8 cellular contexts compared by ENCODE assay signal in genomic region chr17:45130640-45131293, GRCh38. TPM values are rescaled to one million over a fixed set of nuclear protein-coding genes. Genes with fewer than 3 reads are reported as not detected.
DNase-seq lines count a peak whose midpoint lies in the region; ATAC-seq and TF ChIP-seq lines count a peak whose summit lies in the region.
"Had no signal": no experiment of that assay in that cellular context is flagged by ENCODE, and none has a peak within 500 bp of the region (broad histone marks: within the 10 kb centered on the region; RNA-seq: fewer than 3 reads in every experiment).

No MANE protein-coding gene starts in this region.

- H3K4me3 ChIP-seq in GM23338 (no peak overlapping the region), hepatocyte (no peak overlapping the region), skeletal muscle tissue (ENCODE audit: low read length in 3 of 3) (peak overlapping the region; percentile 80 to 91 (median 90))

- WGBS in hepatocyte (ENCODE audit: low lambda C conversion rate, missing lambda C conversion rate): 92% methylated on average over 7 of the region's 8 CpGs

- CTCF ChIA-PET in activated CD8-positive, alpha-beta T cell treated with anti-CD3 and anti-CD28 coated beads, Interleukin-2, amount 10 ng/mL, durations not matched to agents 7 days and 5 days (lab: Charles Lee): no interaction called here

- H3K27me3 ChIP-seq in GM23338 (ENCODE audit: insufficient read depth) (no peaks in the 10 kb centered on the region), hepatocyte (no peaks in the 10 kb centered on the region), skeletal muscle tissue (ENCODE audit: control insufficient read depth in 3 of 3, insufficient read depth in 3 of 3, low read length in 3 of 3) (no peaks in the 10 kb centered on the region)

- H3K27ac Mint-ChIP-seq in GM23338: no peak overlapping the region
- H3K27ac Mint-ChIP-seq in activated CD8-positive, alpha-beta T cell treated with anti-CD3 and anti-CD28 coated beads, Interleukin-2, amount 10 ng/mL, durations not matched to agents 7 days and 5 days: no peak overlapping the region
- H3K27ac Mint-ChIP-seq: dendritic cell treated with granulocyte-macrophage colony-stimulating factor and Interleukin-4, amounts not matched to agents 40 ng/mL and 50 ng/mL, for 4 days had no signal

- H3K9me3 Mint-ChIP-seq in GM23338: no peaks in the 10 kb centered on the region
- no peaks in the 10 kb centered on the region for H3K9me3 Mint-ChIP-seq in activated CD8-positive, alpha-beta T cell treated with anti-CD3 and anti-CD28 coated beads, Interleukin-2, amount 10 ng/mL, durations not matched to agents 7 days and 5 days (ENCODE audit: insufficient read depth)
- H3K9me3 Mint-ChIP-seq: dendritic cell treated with granulocyte-macrophage colony-stimulating factor and Interleukin-4, amounts not matched to agents 40 ng/mL and 50 ng/mL, for 4 days had no signal

- H3K9me3 ChIP-seq in hepatocyte (ENCODE audit: low read depth) (no peaks in the 10 kb centered on the region), skeletal muscle tissue (ENCODE audit: control insufficient read depth in 3 of 3, low read length in 3 of 3) (no peaks in the 10 kb centered on the region)

- peaks cover 3% of the 10 kb centered on the region; the same call in 1 of the 3 replicates for H3K36me3 Mint-ChIP-seq in GM23338 (ENCODE audit: low read depth)
- H3K36me3 Mint-ChIP-seq in activated CD8-positive, alpha-beta T cell treated with anti-CD3 and anti-CD28 coated beads, Interleukin-2, amount 10 ng/mL, durations not matched to agents 7 days and 5 days (ENCODE audit: low read depth): no peaks in the 10 kb centered on the region

- peak overlapping the region; percentile 68 to 96 (median 71) for H3K9ac ChIP-seq in skeletal muscle tissue (ENCODE audit: low read depth in 1 of 3, low read length in 3 of 3)

- peaks cover 12% of the 10 kb centered on the region for H3K4me1 Mint-ChIP-seq in GM23338
- peaks cover 11% of the 10 kb centered on the region for H3K4me1 Mint-ChIP-seq in activated CD8-positive, alpha-beta T cell treated with anti-CD3 and anti-CD28 coated beads, Interleukin-2, amount 10 ng/mL, durations not matched to agents 7 days and 5 days (ENCODE audit: low read depth)

- no peak overlapping the region for H3K4me2 ChIP-seq in GM23338
- H3K4me2 ChIP-seq in hepatocyte: peak overlapping the region; percentile 100

- TF ChIP-seq CTCF in GM23338 (conservative IDR thresholded peaks at IDR 0.05; ENCODE audit: low read depth in 2 of 2) (no peak), hepatocyte (IDR thresholded peaks at IDR 0.05; ENCODE audit: poor library complexity) (no peak)

- POLR2A ChIA-PET in activated CD8-positive, alpha-beta T cell treated with anti-CD3 and anti-CD28 coated beads, Interleukin-2, amount 10 ng/mL, durations not matched to agents 7 days and 5 days (lab: Charles Lee): interaction anchor here (1.0 to 1.1 kb wide), 2 partner anchors 17 to 21 kb away, joined by 3 to 4 read pairs; partner anchors contain the start of gene HEXIM1

- H3K4me1 ChIP-seq in GM23338 (ENCODE audit: insufficient read depth) (no peaks in the 10 kb centered on the region; the same call in 1 of the 2 replicates), hepatocyte (ENCODE audit: insufficient read depth) (peaks cover 52% of the 10 kb centered on the region), skeletal muscle tissue (ENCODE audit: control insufficient read depth in 3 of 3, insufficient read depth in 3 of 3, low read length in 3 of 3) (peaks cover 59 to 65% (median 64%) of the 10 kb centered on the region in 3 donors)

- no peak for DNase-seq in GM23338 (ENCODE audit: low spot score)
- no peak for DNase-seq in activated CD8-positive, alpha-beta T cell treated with anti-CD3 and anti-CD28 coated beads, Interleukin-2, amount 10 ng/mL, durations not matched to agents 7 days and 5 days
- DNase-seq in hepatocyte (ENCODE audit: low spot score): no peak
- no peak for DNase-seq in stimulated activated CD4-positive, alpha-beta T cell treated with anti-CD3 and anti-CD28 coated beads, Interleukin-4, amount 100 ng/mL, for 1 hour
- no peak for DNase-seq in NCI-H774 (lab: John Stamatoyannopoulos, UW)

- H3K36me3 ChIP-seq in GM23338 (ENCODE audit: insufficient read depth) (no peaks in the 10 kb centered on the region), hepatocyte (replicated peaks; ENCODE audit: insufficient read depth, low read depth) (no peaks in the 10 kb centered on the region), skeletal muscle tissue (ENCODE audit: control insufficient read depth in 3 of 3, insufficient read depth in 3 of 3, low read length in 3 of 3) (no peaks in the 10 kb centered on the region)

- ATAC-seq in GM23338 (no peak), HG03159 (IDR thresholded peaks at IDR 0.05; ENCODE audit: unreplicated experiment) (no peak)
- no peak for ATAC-seq in activated CD8-positive, alpha-beta T cell treated with anti-CD3 and anti-CD28 coated beads, Interleukin-2, amount 10 ng/mL, durations not matched to agents 7 days and 5 days

- peaks cover 8% of the 10 kb centered on the region; the same call in 1 of the 2 replicates for H3F3A ChIP-seq in GM23338 (replicated peaks; ENCODE audit: low read depth)

- H3K9me2 ChIP-seq in GM23338 (ENCODE audit: insufficient read depth): no peaks in the 10 kb centered on the region
- H3K9me2 ChIP-seq in hepatocyte (replicated peaks; ENCODE audit: insufficient read depth): no peaks in the 10 kb centered on the region

- H3K27ac ChIP-seq in GM23338 (ENCODE audit: low read depth) (no peak overlapping the region), hepatocyte (peak overlapping the region; percentile 100), skeletal muscle tissue (ENCODE audit: low read depth, low read length) (peak overlapping the region; percentile 89)

- no peak overlapping the region for H2AFZ ChIP-seq in GM23338
- no peak overlapping the region for H2AFZ ChIP-seq in hepatocyte

- no peaks in the 10 kb centered on the region; the same call in 1 of the 2 replicates for H4K20me1 ChIP-seq in GM23338 (replicated peaks; ENCODE audit: insufficient read depth)
- H4K20me1 ChIP-seq in hepatocyte (ENCODE audit: insufficient read depth, poor library complexity, severe bottlenecking): no peaks in the 10 kb centered on the region

- peak overlapping the region; percentile 70; the same call in 1 of the 3 replicates for H3K4me3 Mint-ChIP-seq in GM23338
- H3K4me3 Mint-ChIP-seq in activated CD8-positive, alpha-beta T cell treated with anti-CD3 and anti-CD28 coated beads, Interleukin-2, amount 10 ng/mL, durations not matched to agents 7 days and 5 days: peak overlapping the region; percentile 2

- peaks cover 27% of the 10 kb centered on the region for H3K27me3 Mint-ChIP-seq in GM23338 (ENCODE audit: insufficient read depth, low read depth, poor library complexity)
- H3K27me3 Mint-ChIP-seq in activated CD8-positive, alpha-beta T cell treated with anti-CD3 and anti-CD28 coated beads, Interleukin-2, amount 10 ng/mL, durations not matched to agents 7 days and 5 days (ENCODE audit: low read depth): peaks cover 10% of the 10 kb centered on the region

- H3K79me2 ChIP-seq in GM23338 (replicated peaks; ENCODE audit: insufficient read depth) (no peaks in the 10 kb centered on the region), hepatocyte (peaks cover 49% of the 10 kb centered on the region)

TF ChIP-seq in GM23338, 12 proteins besides CTCF, POLR2A, EP300 and RAD21 (continues in another document):
- TF ChIP-seq EZH2 (IDR thresholded peaks at IDR 0.05; ENCODE audit: low read depth, unreplicated experiment) (no peak), ZNF331 (CRISPR knock-in tag; IDR thresholded peaks at IDR 0.05; ENCODE audit: low read depth) (no peak), ZNF114 (CRISPR knock-in tag; IDR thresholded peaks at IDR 0.05) (no peak), JUNB (IDR thresholded peaks at IDR 0.05; ENCODE audit: unreplicated experiment) (no peak), STAT1 (IDR thresholded peaks at IDR 0.05; ENCODE audit: unreplicated experiment) (no peak)

RNA-seq across cellular contexts. Expression of gene PLCD3, which starts 1.5 kb away (rescaled TPM):
- 15.9 and 32.1 TPM in 2 replicates for total RNA-seq in GM23338 (2014; rRNA removed; shearing (Covaris generic))
- polyA plus RNA-seq in GM23338 (2016; fragmentation: Nextera tagmentation; extraction: Ambion mirVana): 3.0 and 5.7 TPM in 2 replicates
- 1 to 10 TPM; 4.3 to 4.6 TPM for total RNA-seq in activated CD8-positive, alpha-beta T cell treated with anti-CD3 and anti-CD28 coated beads, Interleukin-2, amount 10 ng/mL, durations not matched to agents 7 days and 5 days
- 49.2 and 69.7 TPM in 2 replicates for total RNA-seq in hepatocyte
- 35.7 and 41.8 TPM in 2 replicates for polyA plus RNA-seq in hepatocyte
- 12.0 TPM for total RNA-seq in skeletal muscle tissue

RNA-seq across cellular contexts. Expression of gene ACBD4, which starts 4.7 kb away (rescaled TPM):
- 5.1 and 6.7 TPM in 2 replicates for total RNA-seq in GM23338 (2014; rRNA removed; shearing (Covaris generic))
- polyA plus RNA-seq in GM23338 (2016; fragmentation: Nextera tagmentation; extraction: Ambion mirVana) (4.5 and 5.1 TPM in 2 replicates), hepatocyte (11.2 and 13.7 TPM in 2 replicates)
- total RNA-seq in activated CD8-positive, alpha-beta T cell treated with anti-CD3 and anti-CD28 coated beads, Interleukin-2, amount 10 ng/mL, durations not matched to agents 7 days and 5 days: 10 to 100 TPM in 1 of 2 experiments, 1 to 10 TPM in 1; 10.0 to 12.5 TPM
- total RNA-seq in hepatocyte (8.1 and 8.2 TPM in 2 replicates), skeletal muscle tissue (3.1 TPM)

RNA-seq across cellular contexts. Expression of gene HEXIM1, which starts 17.5 kb away (rescaled TPM):
- 10.9 and 11.9 TPM in 2 replicates for total RNA-seq in GM23338 (2014; rRNA removed; shearing (Covaris generic))
- polyA plus RNA-seq in GM23338 (2016; fragmentation: Nextera tagmentation; extraction: Ambion mirVana) (9.2 and 9.7 TPM in 2 replicates), hepatocyte (13.5 and 14.5 TPM in 2 replicates)
- total RNA-seq in activated CD8-positive, alpha-beta T cell treated with anti-CD3 and anti-CD28 coated beads, Interleukin-2, amount 10 ng/mL, durations not matched to agents 7 days and 5 days: 10 to 100 TPM; 29.2 to 29.4 TPM
- total RNA-seq in hepatocyte (17.1 and 19.2 TPM in 2 replicates), skeletal muscle tissue (14.6 TPM)

RNA-seq across cellular contexts. Expression of gene HEXIM2, which starts 30.9 kb away (rescaled TPM):
- total RNA-seq in GM23338 (2014; rRNA removed; shearing (Covaris generic)): 9.0 and 9.8 TPM in 2 replicates
- 9.5 and 12.4 TPM in 2 replicates for polyA plus RNA-seq in GM23338 (2016; fragmentation: Nextera tagmentation; extraction: Ambion mirVana)
- total RNA-seq in activated CD8-positive, alpha-beta T cell treated with anti-CD3 and anti-CD28 coated beads, Interleukin-2, amount 10 ng/mL, durations not matched to agents 7 days and 5 days: 1 to 10 TPM; 7.8 to 8.8 TPM
- total RNA-seq in hepatocyte: 6.7 and 12.2 TPM in 2 replicates
- 7.6 and 10.5 TPM in 2 replicates for polyA plus RNA-seq in hepatocyte
- total RNA-seq in skeletal muscle tissue: 10.4 TPM

Comparison
In these comparisons a context has a peak if more than half of its experiments do, and no peak if none do; other contexts are left out.
1. H3K4me3 ChIP-seq: peak in skeletal muscle tissue (3 of 3); none in GM23338 (single experiment) and hepatocyte (single experiment).